Comparison of ENCODE assay signal across 22 cellular contexts in genomic region chr9:3464033-3464638, GRCh38.
DNase-seq lines count a peak whose midpoint lies in the region; ATAC-seq and TF ChIP-seq lines count a peak whose summit lies in the region.
"Had no signal": no experiment of that assay in that cellular context is flagged by ENCODE, and none has a peak within 500 bp of the region (broad histone marks: within the 10 kb centered on the region; RNA-seq: fewer than 3 reads in every experiment).

No MANE protein-coding gene starts in this region.

- H3K27me3 ChIP-seq in left ventricle myocardium inferior (ENCODE audit: low read depth) = no peaks in the 10 kb centered on the region
- H3K27me3 ChIP-seq: BLaER1 had no signal

- H3K27ac ChIP-seq in left ventricle myocardium inferior (replicated peaks) = no peak overlapping the region
- H3K27ac ChIP-seq: BLaER1 had no signal

- no peak overlapping the region for H3K4me3 Mint-ChIP-seq in chondrocyte (ENCODE audit: unreplicated experiment)
- no peak overlapping the region for H3K4me3 Mint-ChIP-seq in activated T-cell treated with anti-CD3 and anti-CD28 coated beads, Interleukin-2, amount 50 U/mL, for 4 hours
- H3K4me3 Mint-ChIP-seq: CD4-positive, alpha-beta memory T cell had no signal

- peaks cover 20% of the 10 kb centered on the region for H3K4me1 Mint-ChIP-seq in chondrocyte (ENCODE audit: low read depth)
- peaks cover 5% of the 10 kb centered on the region for H3K4me1 Mint-ChIP-seq in activated T-cell treated with anti-CD3 and anti-CD28 coated beads, Interleukin-2, amount 50 U/mL, for 4 hours (ENCODE audit: low read depth)

- no peaks in the 10 kb centered on the region for H3K36me3 Mint-ChIP-seq in chondrocyte (ENCODE audit: low read depth)
- H3K36me3 Mint-ChIP-seq in activated T-cell treated with anti-CD3 and anti-CD28 coated beads, Interleukin-2, amount 50 U/mL, for 4 hours (ENCODE audit: insufficient read depth) = peaks cover 3% of the 10 kb centered on the region

- no peaks in the 10 kb centered on the region for H3K27me3 Mint-ChIP-seq in chondrocyte (ENCODE audit: low read depth)
- no peaks in the 10 kb centered on the region for H3K27me3 Mint-ChIP-seq in activated T-cell treated with anti-CD3 and anti-CD28 coated beads, Interleukin-2, amount 50 U/mL, for 4 hours (ENCODE audit: low read depth)
- H3K27me3 Mint-ChIP-seq: CD4-positive, alpha-beta memory T cell had no signal

- intact Hi-C loops in left ventricle myocardium inferior (cut with micrococcal nuclease) = loop anchor here (10.0 kb wide), 2 partner anchors 191 to 261 kb away; no protein-coding TSS in a partner anchor

- H3K36me3 ChIP-seq in left ventricle myocardium inferior = no peaks in the 10 kb centered on the region
- H3K36me3 ChIP-seq: BLaER1 had no signal

- no peaks in the 10 kb centered on the region for H3K9me3 ChIP-seq in left ventricle myocardium inferior (replicated peaks)
- H3K9me3 ChIP-seq: BLaER1, Caco-2 had no signal

- no peak for ATAC-seq in activated T-cell treated with anti-CD3 and anti-CD28 coated beads, Interleukin-2, amount 50 U/mL, for 4 hours
- ATAC-seq: Panc1 had no signal

- H3K4me3 ChIP-seq in AG10803 (ENCODE audit: low read length) (no peak overlapping the region), HFF-Myc (replicated peaks; ENCODE audit: low read depth, low read length) (no peak overlapping the region), cardiac fibroblast (replicated peaks in 1 of 2; ENCODE audit: low read depth in 2 of 2, low read length in 2 of 2) (no peak overlapping the region), fibroblast of the aortic adventitia (ENCODE audit: low read depth, low read length) (no peak overlapping the region), left ventricle myocardium inferior (no peak overlapping the region)
- H3K4me3 ChIP-seq: BLaER1 had no signal

- H3K4me1 ChIP-seq in left ventricle myocardium inferior = peaks cover 12% of the 10 kb centered on the region
- H3K4me1 ChIP-seq: BLaER1, Caco-2 had no signal

- no peaks in the 10 kb centered on the region for H3K9me3 Mint-ChIP-seq in chondrocyte (ENCODE audit: low read depth)
- H3K9me3 Mint-ChIP-seq in activated T-cell treated with anti-CD3 and anti-CD28 coated beads, Interleukin-2, amount 50 U/mL, for 4 hours = no peaks in the 10 kb centered on the region
- H3K9me3 Mint-ChIP-seq: CD4-positive, alpha-beta memory T cell had no signal

- DNase-seq in AG10803 (ENCODE audit: low read depth) = peak; percentile 18
- DNase-seq in HFF-Myc (ENCODE audit: extremely low read depth, low read depth) = peak; percentile 26
- peak; percentile 45 to 73 for DNase-seq in cardiac fibroblast (ENCODE audit: low read depth in 2 of 2)
- peak; percentile 55 for DNase-seq in fibroblast of the aortic adventitia (ENCODE audit: low read depth)
- DNase-seq in left ventricle myocardium inferior = no peak
- no peak for DNase-seq in NCI-H2107 treated with DMSO at 0.1 percent for 48 hours (lab: John Stamatoyannopoulos, UW; ENCODE audit: unreplicated experiment)
- DNase-seq in chondrocyte (ENCODE audit: low spot score) = no peak
- no peak for DNase-seq in activated T-cell treated with anti-CD3 and anti-CD28 coated beads, Interleukin-2, amount 50 U/mL, for 4 hours
- DNase-seq: Caco-2; CD4-positive, alpha-beta memory T cell; DND-41; KBM-7; NCI-H1092 treated with DMSO at 0.1 percent for 48 hours; NCI-H146; NCI-H2029 treated with DMSO at 0.1 percent for 48 hours; NCI-H2171; NCI-H345; NCI-H524; NCI-H774; NK-92 treated with Interleukin-12 subunit alpha and Interleukin-12 subunit beta, amount 100 ng/mL, for 24 hours had no signal

- TF ChIP-seq CTCF in AG10803 (conservative IDR thresholded peaks at IDR 0.05; ENCODE audit: low read length) (no peak), HFF-Myc (IDR thresholded peaks at IDR 0.05; ENCODE audit: low read depth, low read length, missing control alignments) (no peak), cardiac fibroblast (IDR thresholded peaks at IDR 0.05; ENCODE audit: low read depth, low read length) (no peak), fibroblast of the aortic adventitia (IDR thresholded peaks at IDR 0.05; ENCODE audit: insufficient read depth, low read length) (no peak), left ventricle myocardium inferior (IDR thresholded peaks at IDR 0.05; ENCODE audit: borderline replicate concordance) (no peak), chondrocyte (IDR thresholded peaks at IDR 0.05) (no peak)

- no peak overlapping the region for H3K27ac Mint-ChIP-seq in chondrocyte (ENCODE audit: unreplicated experiment)
- H3K27ac Mint-ChIP-seq: CD4-positive, alpha-beta memory T cell had no signal

Comparison
In these comparisons a context has a peak if more than half of its experiments do, and no peak if none do; other contexts are left out.
1. DNase-seq: peak in AG10803 (single experiment), HFF-Myc (single experiment), cardiac fibroblast (2 of 2) and fibroblast of the aortic adventitia (single experiment); none in left ventricle myocardium inferior (single experiment), NCI-H2107 treated with DMSO at 0.1 percent for 48 hours (single experiment), chondrocyte (single experiment) and activated T-cell treated with anti-CD3 and anti-CD28 coated beads, Interleukin-2, amount 50 U/mL, for 4 hours (single experiment).